8 cellular contexts compared by ENCODE assay signal in genomic region chr6:33607784-33608161, GRCh38. TPM values are rescaled to one million over a fixed set of nuclear protein-coding genes. Genes with fewer than 3 reads are reported as not detected.
A peak's percentile ranks its signal among the peaks of the same experiment; 100 is the strongest.
DNase-seq lines count a peak whose midpoint lies in the region; ATAC-seq and TF ChIP-seq lines count a peak whose summit lies in the region.

No MANE protein-coding gene starts in this region.

- no peak overlapping the region for H3K4me3 ChIP-seq in SK-N-SH (ENCODE audit: low read depth in 2 of 2, low read length in 1 of 2)
- no peak overlapping the region for H3K4me3 ChIP-seq in upper lobe of right lung

- no peaks in the 10 kb centered on the region for H4K20me1 ChIP-seq in SK-N-SH (ENCODE audit: insufficient read depth)

- no peaks in the 10 kb centered on the region for H3F3A ChIP-seq in SK-N-SH (replicated peaks; ENCODE audit: insufficient read depth)

- CTCF ChIA-PET in SK-N-SH (lab: Yijun Ruan, JAX), result interaction anchor here (0.9 to 4.1 kb wide), 16 partner anchors 10 to 103 kb away, joined by 3 to 31 read pairs (median 6); partner anchors contain the start of genes ITPR3 and UQCC2

- H3K27ac ChIP-seq in SK-N-SH (ENCODE audit: low read depth in 2 of 2, low read length in 1 of 2), result peak overlapping the region in 1 of 2 experiments; percentile 77; a peak in 1 of 4 replicates
- H3K27ac ChIP-seq in foreskin keratinocyte, result no peak overlapping the region
- H3K27ac ChIP-seq in upper lobe of right lung, result no peak overlapping the region

- H3K9me2 ChIP-seq in SK-N-SH, result no peaks in the 10 kb centered on the region

- TF ChIP-seq RAD21 in SK-N-SH (IDR thresholded peaks at IDR 0.05; ENCODE audit: low read length), result peak; percentile 26

- WGBS in SK-N-SH (ENCODE audit: low lambda C conversion rate), result 75% methylated on average over 5 of the region's 5 CpGs

- intact Hi-C loops in upper lobe of right lung (cut with DNase I), result no loop called here

- POLR2A ChIA-PET in SK-N-SH (lab: Yijun Ruan, JAX), result interaction anchor here (0.9 to 1.9 kb wide), 6 partner anchors 13 to 104 kb away, joined by 3 to 11 read pairs (median 4); partner anchors contain the start of genes BAK1, ITPR3 and UQCC2

- no peak for TF ChIP-seq EP300 in SK-N-SH (IDR thresholded peaks at IDR 0.05; ENCODE audit: borderline replicate concordance in 1 of 2, low read depth in 1 of 2, low read length in 1 of 2)

- DNase-seq in stimulated activated CD4-positive, alpha-beta T cell treated with anti-CD3 and anti-CD28 coated beads, Interleukin-1b, Interleukin-23, amount 100 ng/mL, for 48 hours, result peak; percentile 47
- DNase-seq in stimulated activated CD4-positive, alpha-beta T cell treated with anti-CD3 and anti-CD28 coated beads, Interleukin-12 subunit alpha, Interleukin-12 subunit beta, amount 100 ng/mL, for 4 hours, result no peak
- DNase-seq in SK-N-SH (peak; percentile 43), foreskin keratinocyte (no peak), upper lobe of right lung (no peak), NCI-H510A treated with DMSO at 0.1 percent for 48 hours (lab: John Stamatoyannopoulos, UW) (no peak), mesenteric fat pad (ENCODE audit: low spot score) (no peak), NCI-H1436 (lab: John Stamatoyannopoulos, UW) (no peak)

- H3K9ac ChIP-seq in SK-N-SH, result no peak overlapping the region

- TF ChIP-seq CTCF in SK-N-SH (IDR thresholded peaks at IDR 0.05), result no peak; the same call in 1 of the 2 replicates
- TF ChIP-seq CTCF in foreskin keratinocyte (conservative IDR thresholded peaks at IDR 0.05), result peak; percentile 72
- peak; percentile 39 for TF ChIP-seq CTCF in upper lobe of right lung (IDR thresholded peaks at IDR 0.05)

- H3K36me3 ChIP-seq in SK-N-SH (replicated peaks in 1 of 2; ENCODE audit: control insufficient read depth in 1 of 2, insufficient read depth in 2 of 2, low read length in 1 of 2) (no peaks in the 10 kb centered on the region), upper lobe of right lung (no peaks in the 10 kb centered on the region)

- H3K4me2 ChIP-seq in SK-N-SH, result no peak overlapping the region

- H3K79me2 ChIP-seq in SK-N-SH (ENCODE audit: insufficient read depth), result no peaks in the 10 kb centered on the region

- ATAC-seq in foreskin keratinocyte, result no peak
- peak; percentile 69 for ATAC-seq in upper lobe of right lung

- H3K27me3 ChIP-seq in SK-N-SH (ENCODE audit: insufficient read depth) (no peaks in the 10 kb centered on the region), foreskin keratinocyte (no peaks in the 10 kb centered on the region), upper lobe of right lung (no peaks in the 10 kb centered on the region)

- H2AFZ ChIP-seq in SK-N-SH (ENCODE audit: low read depth), result no peak overlapping the region

- H3K9me3 ChIP-seq in SK-N-SH, result no peaks in the 10 kb centered on the region
- no peaks in the 10 kb centered on the region for H3K9me3 ChIP-seq in upper lobe of right lung

- H3K4me1 ChIP-seq in SK-N-SH (ENCODE audit: control insufficient read depth in 1 of 2, insufficient read depth in 2 of 2, low read depth in 1 of 2, low read length in 1 of 2) (peaks cover 9 to 50% of the 10 kb centered on the region in 2 experiments; a peak in 2 of 4 replicates), foreskin keratinocyte (peaks cover 3% of the 10 kb centered on the region), upper lobe of right lung (peaks cover 12% of the 10 kb centered on the region)

TF ChIP-seq in SK-N-SH, 30 proteins besides CTCF, POLR2A, EP300 and RAD21:
- TF ChIP-seq JUND (IDR thresholded peaks at IDR 0.05) (no peak), RCOR1 (IDR thresholded peaks at IDR 0.05; ENCODE audit: low read length) (0 out of 2 replicates have a peak, but pooled peaks have one; percentile 82)

RNA-seq across cellular contexts. Expression of gene ITPR3, which starts 13.3 kb away (rescaled TPM):
- polyA plus RNA-seq in SK-N-SH (2012; rRNA removed) (4.7 and 8.1 TPM in 2 replicates), foreskin keratinocyte (23.4 and 26.1 TPM in 2 replicates)
- polyA plus RNA-seq in SK-N-SH (2012; cell fraction: cytosol; rRNA removed), result 1.9 and 3.7 TPM in 2 replicates
- polyA plus RNA-seq in SK-N-SH (2012; cell fraction: nucleus; rRNA removed), result 22.6 and 23.4 TPM in 2 replicates
- total RNA-seq in foreskin keratinocyte (76.5 and 82.0 TPM in 2 replicates), upper lobe of right lung (111 TPM), mesenteric fat pad (18.5 TPM)

RNA-seq across cellular contexts. Expression of gene BAK1, which starts 27.7 kb away (rescaled TPM):
- polyA plus RNA-seq in SK-N-SH (2012; rRNA removed) (15.4 and 21.2 TPM in 2 replicates), foreskin keratinocyte (92.0 and 93.8 TPM in 2 replicates)
- polyA plus RNA-seq in SK-N-SH (2012; cell fraction: cytosol; rRNA removed), result 9.1 and 14.5 TPM in 2 replicates
- 16.2 and 20.5 TPM in 2 replicates for polyA plus RNA-seq in SK-N-SH (2012; cell fraction: nucleus; rRNA removed)
- total RNA-seq in foreskin keratinocyte (77.0 and 82.9 TPM in 2 replicates), upper lobe of right lung (19.1 TPM), mesenteric fat pad (15.2 TPM)

Comparison
In these comparisons a context has a peak if more than half of its experiments do, and no peak if none do; other contexts are left out.
1. DNase-seq: peak in stimulated activated CD4-positive, alpha-beta T cell treated with anti-CD3 and anti-CD28 coated beads, Interleukin-1b, Interleukin-23, amount 100 ng/mL, for 48 hours (single experiment) and SK-N-SH (single experiment); none in stimulated activated CD4-positive, alpha-beta T cell treated with anti-CD3 and anti-CD28 coated beads, Interleukin-12 subunit alpha, Interleukin-12 subunit beta, amount 100 ng/mL, for 4 hours (single experiment), foreskin keratinocyte (0 of 2), upper lobe of right lung (single experiment), NCI-H510A treated with DMSO at 0.1 percent for 48 hours (single experiment), mesenteric fat pad (single experiment) and NCI-H1436 (single experiment).